7 cellular contexts compared by ENCODE assay signal in genomic region chr2:6917071-6917760, GRCh38.
DNase-seq lines count a peak whose midpoint lies in the region; ATAC-seq lines count a peak whose summit lies in the region.

TSS of gene RNF144A (plus strand) at chr2:6917412. CDS start at chr2:6996927, 79,515 bp downstream.

- peak; percentile 41 for DNase-seq in NCI-H1105 (lab: John Stamatoyannopoulos, UW)
- DNase-seq in cerebellar cortex (ENCODE audit: low spot score): peak; percentile 58
- peak; percentile 72 for DNase-seq in kidney tubule cell (ENCODE audit: low spot score)
- peak; percentile 56 for DNase-seq in stimulated activated CD4-positive, alpha-beta T cell treated with anti-CD3 and anti-CD28 coated beads, Interleukin-2, amount 100 ng/mL, for 4 hours (ENCODE audit: low read depth)

- ATAC-seq in GM18498 (IDR thresholded peaks at IDR 0.05; ENCODE audit: unreplicated experiment): peak; percentile 89
- ATAC-seq in HG02642 (IDR thresholded peaks at IDR 0.05; ENCODE audit: poor library complexity, unreplicated experiment): peak; percentile 87
- ATAC-seq in activated CD4-positive, CD25-positive, alpha-beta regulatory T cell treated with anti-CD3 and anti-CD28 coated beads, Interleukin-2, amount 50 U/mL, for 24 hours: peak; percentile 75 to 79

Comparison
In these comparisons a context has a peak if more than half of its experiments do, and no peak if none do; other contexts are left out.
1. Peak in every context shown above with its lines: DNase-seq and ATAC-seq.